8 cellular contexts compared by ENCODE assay signal in the genomic region with DNA sequence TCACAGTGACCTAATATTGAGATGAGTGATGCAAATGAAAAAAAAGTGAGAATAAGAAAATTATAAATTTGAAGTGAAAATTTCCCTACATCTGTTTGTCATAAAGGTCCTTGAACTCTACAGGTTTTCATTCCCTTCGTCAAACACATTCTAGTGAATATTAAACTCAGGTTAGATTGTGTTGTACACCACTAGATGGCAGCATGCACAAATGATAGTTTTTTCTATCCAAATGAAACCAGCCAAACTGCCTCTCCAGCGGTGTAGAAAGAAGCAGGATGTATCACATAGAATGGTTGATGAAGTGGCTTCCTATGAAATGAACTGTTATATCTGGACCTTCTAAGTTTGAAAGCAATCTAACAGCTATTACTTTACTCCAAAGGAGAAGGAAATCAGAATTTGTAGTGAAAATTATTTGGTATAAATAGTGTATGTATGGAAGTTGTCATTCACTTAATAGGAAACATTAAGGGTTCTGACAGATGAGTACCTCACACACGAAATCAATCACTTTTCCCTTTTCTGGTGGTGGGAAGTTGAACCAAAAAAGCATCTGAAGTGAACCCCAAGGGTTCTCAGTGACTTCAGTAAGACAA.
A peak's percentile ranks its signal among the peaks of the same experiment; 100 is the strongest.
DNase-seq lines count a peak whose midpoint lies in the region; ATAC-seq and TF ChIP-seq lines count a peak whose summit lies in the region.

No MANE protein-coding gene starts in this region.

- peak; percentile 75 for ATAC-seq in GM18498 (IDR thresholded peaks at IDR 0.05; ENCODE audit: unreplicated experiment)
- peak; percentile 81 for ATAC-seq in HG02678 (IDR thresholded peaks at IDR 0.05; ENCODE audit: unreplicated experiment)

- POLR2A ChIA-PET in BJ (lab: Charles Lee): no interaction called here

- CTCF ChIA-PET in BJ (lab: Yijun Ruan, JAX): interaction anchor here (0.9 to 1.0 kb wide), 2 partner anchors 18 to 23 kb away, joined by 3 to 5 read pairs; no protein-coding TSS in a partner anchor

- TF ChIP-seq POLR2A in NB4 (IDR thresholded peaks at IDR 0.05; ENCODE audit: extremely low read depth, insufficient read length): no peak

- H3K27me3 ChIP-seq in BJ (ENCODE audit: control insufficient read depth, insufficient read depth, low read length): no peaks in the 10 kb centered on the region

- H3K36me3 ChIP-seq in BJ (ENCODE audit: control insufficient read depth, insufficient read depth, low read length): no peaks in the 10 kb centered on the region

- DNase-seq in BJ (ENCODE audit: low read depth): no peak
- DNase-seq in NB4 (ENCODE audit: low read depth): peak; percentile 65
- peak; percentile 59 for DNase-seq in SW480 (ENCODE audit: low spot score)
- peak; percentile 78 for DNase-seq in epithelial cell of esophagus (ENCODE audit: low read depth)
- DNase-seq in myocyte (ENCODE audit: low read depth): peak; percentile 76
- no peak for DNase-seq in activated CD8-positive, alpha-beta memory T cell treated with anti-CD3 and anti-CD28 coated beads, Interleukin-2, amount 50 U/mL, for 4 hours

- peak; percentile 59 for TF ChIP-seq CTCF in BJ (IDR thresholded peaks at IDR 0.05; ENCODE audit: insufficient read depth, low read depth, low read length)
- peak; percentile 26 for TF ChIP-seq CTCF in NB4 (IDR thresholded peaks at IDR 0.05; ENCODE audit: low read depth, low read length)
- peak; percentile 62 for TF ChIP-seq CTCF in epithelial cell of esophagus (IDR thresholded peaks at IDR 0.05; ENCODE audit: insufficient read depth, low read depth, low read length, missing control alignments)

- H3K4me3 ChIP-seq in BJ (ENCODE audit: low read depth, low read length) (no peak overlapping the region), NB4 (ENCODE audit: low read depth, low read length) (no peak overlapping the region), epithelial cell of esophagus (ENCODE audit: low read length) (no peak overlapping the region)

Comparison
In these comparisons a context has a peak if more than half of its experiments do, and no peak if none do; other contexts are left out.
1. DNase-seq: peak in NB4 (single experiment), SW480 (single experiment), epithelial cell of esophagus (single experiment) and myocyte (single experiment); none in BJ (single experiment) and activated CD8-positive, alpha-beta memory T cell treated with anti-CD3 and anti-CD28 coated beads, Interleukin-2, amount 50 U/mL, for 4 hours (single experiment).
2. Peak in every context shown above with its lines, with median percentiles within 50 percentile points of each other: CTCF ChIP-seq.